In genomic region chr6:169450097-169450496, GRCh38 we compare ENCODE assay signal across 18 cellular contexts.
DNase-seq lines count a peak whose midpoint lies in the region; ATAC-seq, FAIRE-seq and TF ChIP-seq lines count a peak whose summit lies in the region.
"Had no signal": no experiment of that assay in that cellular context is flagged by ENCODE, and none has a peak within 500 bp of the region (broad histone marks: within the 10 kb centered on the region; RNA-seq: fewer than 3 reads in every experiment).

No MANE protein-coding gene starts in this region.

- DNase-seq in GM23248 (peak; percentile 27), NCI-H226 (peak; percentile 11), foreskin keratinocyte (peak in 1 of 2 donors; percentile 5), adrenal gland (no peak), erythroblast (lab: John Stamatoyannopoulos, UW) (no peak), kidney glomerular epithelial cell (lab: John Stamatoyannopoulos, UW) (no peak), HTR-8/SVneo (ENCODE audit: insufficient read length, low spot score) (no peak)
- DNase-seq: activated CD4-positive, alpha-beta memory T cell treated with anti-CD3 and anti-CD28 coated beads, Interleukin-2, amount 10 ng/mL, durations not matched to agents 7 days and 5 days; activated T-cell treated with anti-CD3 and anti-CD28 coated beads, Interleukin-2, amount 50 U/mL, for 24 hours; AML-193; effector CD8-positive, alpha-beta T cell; Karpas-422; right lobe of liver; stimulated activated CD4-positive, alpha-beta T cell treated with anti-CD3 and anti-CD28 coated beads, Interleukin-1b, Interleukin-23, amount 100 ng/mL, for 48 hours had no signal

- H3K4me1 ChIP-seq in GM23248 (ENCODE audit: insufficient read depth) = peaks cover 48% of the 10 kb centered on the region
- peaks cover 19% of the 10 kb centered on the region for H3K4me1 ChIP-seq in foreskin keratinocyte
- H3K4me1 ChIP-seq in adrenal gland (replicated peaks in 1 of 2) = no peaks in the 10 kb centered on the region
- H3K4me1 ChIP-seq: right lobe of liver had no signal

- H3K79me2 ChIP-seq in GM23248 (ENCODE audit: insufficient read depth) = no peaks in the 10 kb centered on the region

- no peaks in the 10 kb centered on the region for H3K36me3 ChIP-seq in GM23248 (ENCODE audit: low read depth)
- H3K36me3 ChIP-seq in adrenal gland (replicated peaks in 1 of 2) = no peaks in the 10 kb centered on the region
- H3K36me3 ChIP-seq: cardiac muscle cell, right lobe of liver had no signal

- FAIRE-seq in HTR-8/SVneo (lab: Jason Lieb, UNC) = no peak

- no peak overlapping the region for H3K9ac ChIP-seq in GM23248

- no peaks in the 10 kb centered on the region for H4K20me1 ChIP-seq in GM23248 (ENCODE audit: insufficient read depth)

- peak overlapping the region; percentile 90 for H2AFZ ChIP-seq in GM23248

- H3K4me3 ChIP-seq in GM23248 (no peak overlapping the region), skin epidermis (no peak overlapping the region), adrenal gland (no peak overlapping the region)
- H3K4me3 ChIP-seq: cardiac muscle cell, right lobe of liver had no signal

- H3K9me2 ChIP-seq in GM23248 (ENCODE audit: insufficient read depth) = no peaks in the 10 kb centered on the region

- H3K27me3 ChIP-seq in GM23248 (replicated peaks; ENCODE audit: insufficient read depth) (no peaks in the 10 kb centered on the region), foreskin keratinocyte (no peaks in the 10 kb centered on the region), adrenal gland (no peaks in the 10 kb centered on the region)
- H3K27me3 ChIP-seq: cardiac muscle cell, right lobe of liver had no signal

- H3K27ac ChIP-seq in GM23248 (no peak overlapping the region), foreskin keratinocyte (no peak overlapping the region), skin epidermis (peak overlapping the region in 20 of 21 experiments; percentile 21 to 93 (median 82)), adrenal gland (peak overlapping the region in 1 of 5 donors; percentile 53)
- H3K27ac ChIP-seq: cardiac muscle cell, right lobe of liver, VCaP had no signal

- peaks cover 21% of the 10 kb centered on the region for H3F3A ChIP-seq in GM23248 (ENCODE audit: insufficient read depth)

- TF ChIP-seq CTCF in foreskin keratinocyte (conservative IDR thresholded peaks at IDR 0.05) (no peak), adrenal gland (IDR thresholded peaks at IDR 0.05) (no peak)

- WGBS in GM23248 (ENCODE audit: low coverage in 1 of 2, low lambda C conversion rate in 2 of 2, missing lambda C conversion rate in 2 of 2), 2 experiments = 34 to 43% methylated on average over 12 of the region's 12 CpGs
- WGBS in adrenal gland, 4 donors = 90 to 93% (median 92%) methylated on average over 12 of the region's 12 CpGs

- H3K9me3 ChIP-seq in GM23248 (ENCODE audit: low read depth) (no peaks in the 10 kb centered on the region), adrenal gland (replicated peaks in 1 of 3) (no peaks in the 10 kb centered on the region)
- H3K9me3 ChIP-seq: right lobe of liver had no signal

- in situ Hi-C loops in GM23248 (cut with MboI) = no loop called here

- intact Hi-C loops in adrenal gland (cut with DNase I) = no loop called here

- ATAC-seq in foreskin keratinocyte = peak; percentile 17
- ATAC-seq: activated naive CD4-positive, alpha-beta T cell treated with anti-CD3 and anti-CD28 coated beads, Interleukin-2, amount 50 U/mL, for 72 hours; right lobe of liver had no signal

- no peak overlapping the region for H3K4me2 ChIP-seq in GM23248 (ENCODE audit: unreplicated experiment)

- TF ChIP-seq POLR2A in adrenal gland (IDR thresholded peaks at IDR 0.05) = no peak
- TF ChIP-seq POLR2A in erythroblast (IDR thresholded peaks at IDR 0.05; ENCODE audit: low read length) = no peak

Comparison
In these comparisons a context has a peak if more than half of its experiments do, and no peak if none do; other contexts are left out.
1. DNase-seq: peak in GM23248 (single experiment) and NCI-H226 (single experiment); none in adrenal gland (0 of 7), erythroblast (0 of 2), kidney glomerular epithelial cell (single experiment) and HTR-8/SVneo (single experiment).
2. H3K27ac ChIP-seq: peak in skin epidermis (20 of 21); none in GM23248 (single experiment) and foreskin keratinocyte (single experiment).